ENCODE assay signal across 8 cellular contexts in the genomic region with DNA sequence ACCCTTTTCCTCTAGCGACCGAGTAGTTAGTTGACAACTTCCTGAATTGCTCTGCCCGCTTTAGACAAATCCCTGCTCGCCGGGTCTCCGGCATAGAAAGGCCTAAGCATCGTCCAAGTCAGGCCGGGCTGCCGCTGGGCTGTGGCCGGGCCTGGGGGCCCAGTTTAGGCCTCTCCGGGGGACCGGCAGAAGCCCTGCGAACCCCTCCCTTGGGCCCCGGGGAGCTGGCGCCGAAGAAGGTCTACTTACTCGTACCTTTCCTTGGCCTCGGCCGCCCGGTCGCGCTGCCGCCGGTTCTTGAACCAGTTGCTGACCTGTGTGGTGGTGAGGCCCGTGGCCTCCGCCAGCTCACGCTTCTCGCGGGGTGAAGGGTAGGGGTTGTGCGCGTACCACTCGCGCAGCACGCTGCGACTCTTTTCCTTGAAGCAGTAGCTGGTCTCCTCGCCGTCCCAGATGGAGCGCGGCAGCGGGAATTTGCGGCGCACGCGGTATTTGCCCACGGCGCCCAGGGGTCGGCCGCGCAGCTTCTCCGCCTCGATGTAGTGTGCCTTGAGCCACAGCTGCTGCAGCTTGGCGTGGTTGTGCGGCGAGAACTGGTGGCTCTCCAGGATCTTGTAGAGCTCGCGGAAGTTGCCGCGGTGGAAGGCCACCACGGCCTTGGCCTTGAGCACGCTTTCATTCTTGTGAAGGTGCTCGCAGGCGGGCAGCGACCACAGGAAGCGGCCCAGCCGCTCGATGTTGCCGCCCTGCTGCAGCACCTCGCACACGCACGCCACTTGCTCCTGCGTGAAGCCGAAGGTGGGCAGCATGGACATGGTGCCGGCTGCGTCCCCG. TPM values are rescaled to one million over a fixed set of nuclear protein-coding genes. Genes with fewer than 3 reads are reported as not detected.
DNase-seq lines count a peak whose midpoint lies in the region; ATAC-seq and TF ChIP-seq lines count a peak whose summit lies in the region.

No MANE protein-coding gene starts in this region.

- H3K4me3 ChIP-seq in ACC112 (ENCODE audit: low read depth, low read length) (peak overlapping the region; percentile 89), HEK293 (ENCODE audit: low read depth, low read length) (no peak overlapping the region), iPS-15b (ENCODE audit: low read depth, low read length) (peak overlapping the region; percentile 43)

- H3K27ac Mint-ChIP-seq in activated T-helper 1 cell treated with anti-CD3 and anti-CD28 coated beads, Interleukin-12 subunit alpha, Interleukin-12 subunit beta, Interleukin-2, Interleukin-4 antibody, amounts not matched to agents 30 ng/mL and 10 ng/mL and 1 ng/mL, durations not matched to agents 14 hours and 24 hours and 36 hours: no peak overlapping the region

- H3K36me3 ChIP-seq in ACC112 (ENCODE audit: insufficient read depth, low read length) (no peaks in the 10 kb centered on the region), HEK293 (ENCODE audit: control insufficient read depth in 2 of 2, insufficient read depth in 1 of 2, low read length in 2 of 2) (no peaks in the 10 kb centered on the region), iPS-15b (ENCODE audit: control insufficient read depth, insufficient read depth, low read length) (no peaks in the 10 kb centered on the region)

- H3K4me3 Mint-ChIP-seq in activated T-helper 1 cell treated with anti-CD3 and anti-CD28 coated beads, Interleukin-12 subunit alpha, Interleukin-12 subunit beta, Interleukin-2, Interleukin-4 antibody, amounts not matched to agents 30 ng/mL and 10 ng/mL and 1 ng/mL, durations not matched to agents 14 hours and 24 hours and 36 hours: peak overlapping the region; percentile 15

- no peaks in the 10 kb centered on the region for H3K9me3 ChIP-seq in HEK293 (ENCODE audit: control insufficient read depth, insufficient read depth, low read depth, low read length)
- H3K9me3 ChIP-seq in iPS-15b (ENCODE audit: control insufficient read depth, insufficient read depth, low read length): no peaks in the 10 kb centered on the region

- CTCF ChIA-PET in HEK293 (lab: Yijun Ruan, JAX): interaction anchor here (0.6 to 0.7 kb wide), 2 partner anchors 8 to 448 kb away, joined by 3 to 4 read pairs; no protein-coding TSS in a partner anchor

- H2AFZ ChIP-seq in ACC112 (ENCODE audit: low read length, unreplicated experiment): peak overlapping the region; percentile 78

- H3K36me3 Mint-ChIP-seq in activated T-helper 1 cell treated with anti-CD3 and anti-CD28 coated beads, Interleukin-12 subunit alpha, Interleukin-12 subunit beta, Interleukin-2, Interleukin-4 antibody, amounts not matched to agents 30 ng/mL and 10 ng/mL and 1 ng/mL, durations not matched to agents 14 hours and 24 hours and 36 hours (ENCODE audit: low read depth): no peaks in the 10 kb centered on the region

- POLR2A ChIA-PET in HEK293 (lab: Yijun Ruan, JAX): interaction anchor here (0.9 to 1.3 kb wide), 3 partner anchors 10 to 160 kb away, joined by 4 to 5 read pairs (median 4); no protein-coding TSS in a partner anchor

- H3K4me1 ChIP-seq in ACC112 (ENCODE audit: control insufficient read depth, insufficient read depth, low read length, unreplicated experiment) (peaks cover 30% of the 10 kb centered on the region), HEK293 (ENCODE audit: control insufficient read depth, insufficient read depth, low read length) (peaks cover 2% of the 10 kb centered on the region; the same call in 1 of the 2 replicates), iPS-15b (ENCODE audit: control insufficient read depth, insufficient read depth, low read length) (no peaks in the 10 kb centered on the region)

- no peak for TF ChIP-seq CTCF in HEK293 (tag by site-specific recombination; IDR thresholded peaks at IDR 0.05)

- no peaks in the 10 kb centered on the region for H3K27me3 ChIP-seq in ACC112 (ENCODE audit: insufficient read depth, low read length)
- H3K27me3 ChIP-seq in iPS-15b (ENCODE audit: control insufficient read depth, insufficient read depth, low read length): peaks cover 92% of the 10 kb centered on the region

- H3K9me3 Mint-ChIP-seq in activated T-helper 1 cell treated with anti-CD3 and anti-CD28 coated beads, Interleukin-12 subunit alpha, Interleukin-12 subunit beta, Interleukin-2, Interleukin-4 antibody, amounts not matched to agents 30 ng/mL and 10 ng/mL and 1 ng/mL, durations not matched to agents 14 hours and 24 hours and 36 hours: no peaks in the 10 kb centered on the region

- peaks cover 76% of the 10 kb centered on the region for H3K27me3 Mint-ChIP-seq in activated T-helper 1 cell treated with anti-CD3 and anti-CD28 coated beads, Interleukin-12 subunit alpha, Interleukin-12 subunit beta, Interleukin-2, Interleukin-4 antibody, amounts not matched to agents 30 ng/mL and 10 ng/mL and 1 ng/mL, durations not matched to agents 14 hours and 24 hours and 36 hours (ENCODE audit: insufficient read depth)

- H3K27ac ChIP-seq in ACC112 (ENCODE audit: low read depth, low read length) (no peak overlapping the region), HEK293 (ENCODE audit: extremely low read depth, low read depth, low read length) (peak overlapping the region; percentile 66; the same call in 1 of the 2 replicates)

- no peak for ATAC-seq in stimulated activated naive CD8-positive, alpha-beta T cell treated with anti-CD3 and anti-CD28 coated beads, Interleukin-15, Interleukin-2, amounts not matched to agents 100 U/mL and 50 U/mL, for 24 hours
- ATAC-seq in GM18868 (IDR thresholded peaks at IDR 0.05; ENCODE audit: unreplicated experiment) (no peak), GM21825 (IDR thresholded peaks at IDR 0.05; ENCODE audit: unreplicated experiment) (no peak)

- H3K4me1 Mint-ChIP-seq in activated T-helper 1 cell treated with anti-CD3 and anti-CD28 coated beads, Interleukin-12 subunit alpha, Interleukin-12 subunit beta, Interleukin-2, Interleukin-4 antibody, amounts not matched to agents 30 ng/mL and 10 ng/mL and 1 ng/mL, durations not matched to agents 14 hours and 24 hours and 36 hours (ENCODE audit: low read depth): no peaks in the 10 kb centered on the region

- DNase-seq in activated T-helper 1 cell treated with anti-CD3 and anti-CD28 coated beads, Interleukin-12 subunit alpha, Interleukin-12 subunit beta, Interleukin-2, Interleukin-4 antibody, amounts not matched to agents 30 ng/mL and 10 ng/mL and 1 ng/mL, durations not matched to agents 14 hours and 24 hours and 36 hours (ENCODE audit: low spot score): no peak
- DNase-seq in stimulated activated naive CD8-positive, alpha-beta T cell treated with anti-CD3 and anti-CD28 coated beads, Interleukin-15, Interleukin-2, amounts not matched to agents 100 U/mL and 50 U/mL, for 24 hours: peak; percentile 14
- no peak for DNase-seq in stimulated activated CD4-positive, alpha-beta T cell treated with anti-CD3 and anti-CD28 coated beads, Interleukin-1b, Interleukin-23, amount 100 ng/mL, for 48 hours

- intact Hi-C loops in activated T-helper 1 cell treated with anti-CD3 and anti-CD28 coated beads, Interleukin-12 subunit alpha, Interleukin-12 subunit beta, Interleukin-2, Interleukin-4 antibody, amounts not matched to agents 30 ng/mL and 10 ng/mL and 1 ng/mL, durations not matched to agents 14 hours and 24 hours and 36 hours (cut with micrococcal nuclease): no loop called here

- peaks cover 18% of the 10 kb centered on the region for H3K79me2 ChIP-seq in ACC112 (ENCODE audit: control insufficient read depth, insufficient read depth, low read length, unreplicated experiment)

- no peak overlapping the region for H3K9ac ChIP-seq in iPS-15b (ENCODE audit: low read depth, low read length)

TF ChIP-seq in HEK293, 187 proteins besides CTCF, POLR2A, EP300 and RAD21:
- 0 out of 2 replicates have a peak, but pooled peaks have one; percentile 37 for TF ChIP-seq ZNF2 (tag by site-specific recombination; IDR thresholded peaks at IDR 0.05)
- TF ChIP-seq, protein P1, sequence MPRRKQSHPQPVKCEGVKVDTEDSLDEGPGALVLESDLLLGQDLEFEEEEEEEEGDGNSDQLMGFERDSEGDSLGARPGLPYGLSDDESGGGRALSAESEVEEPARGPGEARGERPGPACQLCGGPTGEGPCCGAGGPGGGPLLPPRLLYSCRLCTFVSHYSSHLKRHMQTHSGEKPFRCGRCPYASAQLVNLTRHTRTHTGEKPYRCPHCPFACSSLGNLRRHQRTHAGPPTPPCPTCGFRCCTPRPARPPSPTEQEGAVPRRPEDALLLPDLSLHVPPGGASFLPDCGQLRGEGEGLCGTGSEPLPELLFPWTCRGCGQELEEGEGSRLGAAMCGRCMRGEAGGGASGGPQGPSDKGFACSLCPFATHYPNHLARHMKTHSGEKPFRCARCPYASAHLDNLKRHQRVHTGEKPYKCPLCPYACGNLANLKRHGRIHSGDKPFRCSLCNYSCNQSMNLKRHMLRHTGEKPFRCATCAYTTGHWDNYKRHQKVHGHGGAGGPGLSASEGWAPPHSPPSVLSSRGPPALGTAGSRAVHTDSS (tag by site-specific recombination; IDR thresholded peaks at IDR 0.05): no peak
TF ChIP-seq in HEK293: peak in this region for 1.

RNA-seq across cellular contexts. Expression of a gene that starts 0.7 kb away (rescaled TPM):
- total RNA-seq in activated T-helper 1 cell treated with anti-CD3 and anti-CD28 coated beads, Interleukin-12 subunit alpha, Interleukin-12 subunit beta, Interleukin-2, Interleukin-4 antibody, amounts not matched to agents 30 ng/mL and 10 ng/mL and 1 ng/mL, durations not matched to agents 14 hours and 24 hours and 36 hours: not detected in 2 replicates
